In genomic region chr14:99809864-99810854, GRCh38 we compare ENCODE assay signal across 2 cellular contexts.
TF ChIP-seq lines count a peak whose summit lies in the region.

No MANE protein-coding gene starts in this region.

TF ChIP-seq in SK-N-SH, 30 proteins besides CTCF, POLR2A, EP300 and RAD21 (continued from another document):
- TF ChIP-seq USF1 (IDR thresholded peaks at IDR 0.05; ENCODE audit: borderline replicate concordance, low read depth) = no peak

TF ChIP-seq in SK-N-SH treated with all-trans-retinoic acid at 6 μM for 48 hours, 23 proteins besides CTCF, POLR2A, EP300 and RAD21 (continued from another document):
- TF ChIP-seq, protein P1, sequence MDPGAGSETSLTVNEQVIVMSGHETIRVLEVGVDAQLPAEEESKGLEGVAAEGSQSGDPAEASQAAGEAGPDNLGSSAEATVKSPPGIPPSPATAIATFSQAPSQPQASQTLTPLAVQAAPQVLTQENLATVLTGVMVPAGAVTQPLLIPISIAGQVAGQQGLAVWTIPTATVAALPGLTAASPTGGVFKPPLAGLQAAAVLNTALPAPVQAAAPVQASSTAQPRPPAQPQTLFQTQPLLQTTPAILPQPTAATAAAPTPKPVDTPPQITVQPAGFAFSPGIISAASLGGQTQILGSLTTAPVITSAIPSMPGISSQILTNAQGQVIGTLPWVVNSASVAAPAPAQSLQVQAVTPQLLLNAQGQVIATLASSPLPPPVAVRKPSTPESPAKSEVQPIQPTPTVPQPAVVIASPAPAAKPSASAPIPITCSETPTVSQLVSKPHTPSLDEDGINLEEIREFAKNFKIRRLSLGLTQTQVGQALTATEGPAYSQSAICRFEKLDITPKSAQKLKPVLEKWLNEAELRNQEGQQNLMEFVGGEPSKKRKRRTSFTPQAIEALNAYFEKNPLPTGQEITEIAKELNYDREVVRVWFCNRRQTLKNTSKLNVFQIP (CRISPR knock-in tag; IDR thresholded peaks at IDR 0.05; ENCODE audit: borderline replicate concordance, low read depth) = no peak
